In the genomic region with DNA sequence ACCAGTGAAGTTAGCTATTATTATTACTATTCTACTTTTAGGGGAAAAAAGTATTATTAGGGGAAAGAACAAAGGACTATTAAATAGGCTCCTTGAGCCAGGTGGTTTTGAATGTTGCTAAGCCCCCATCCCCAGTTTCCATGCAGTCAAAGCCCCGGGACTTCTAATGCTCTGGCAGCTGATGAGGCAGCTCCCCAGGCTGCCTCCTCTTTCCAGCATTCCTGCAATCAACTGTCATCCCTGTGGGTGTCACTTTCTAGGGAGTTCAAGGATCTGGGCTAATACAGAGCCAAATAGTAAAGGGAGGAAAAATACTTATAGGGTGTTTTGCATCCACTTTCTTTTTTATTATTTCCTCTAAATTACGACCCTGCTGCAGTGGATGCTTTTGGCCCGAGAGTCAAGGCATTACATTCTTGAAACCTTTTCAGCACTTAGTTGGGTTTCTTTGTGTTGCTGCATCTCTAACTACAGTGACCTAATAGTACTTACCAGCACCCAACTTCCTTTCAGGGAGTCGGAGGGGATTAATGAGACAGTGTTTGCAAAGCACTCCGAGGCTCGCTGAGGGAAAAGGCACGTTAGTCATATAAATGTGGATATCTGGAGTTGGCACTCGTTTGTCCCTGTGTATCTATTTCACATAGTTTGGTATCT, we compare ENCODE assay signal across 16 cellular contexts.
"Had no signal": no experiment of that assay in that cellular context is flagged by ENCODE, and none has a peak within 500 bp of the region (broad histone marks: within the 10 kb centered on the region; RNA-seq: fewer than 3 reads in every experiment).

No MANE protein-coding gene starts in this region.

- H3K27ac ChIP-seq: colonic mucosa, heart left ventricle, lower lobe of right lung, right lobe of liver, upper lobe of left lung had no signal

- H3K4me3 ChIP-seq: colonic mucosa, heart left ventricle, lower lobe of right lung, right lobe of liver, upper lobe of left lung had no signal

- H3K36me3 Mint-ChIP-seq: activated naive CD8-positive, alpha-beta T cell; naive thymus-derived CD4-positive, alpha-beta T cell had no signal

- H3K4me1 Mint-ChIP-seq: activated CD4-positive, alpha-beta memory T cell treated with anti-CD3 and anti-CD28 coated beads, Interleukin-2, amount 10 ng/mL, durations not matched to agents 7 days and 5 days; naive thymus-derived CD4-positive, alpha-beta T cell had no signal

- H3K4me3 Mint-ChIP-seq: activated CD4-positive, alpha-beta memory T cell treated with anti-CD3 and anti-CD28 coated beads, Interleukin-2, amount 10 ng/mL, durations not matched to agents 7 days and 5 days; activated naive CD8-positive, alpha-beta T cell; naive thymus-derived CD4-positive, alpha-beta T cell; stimulated activated naive CD8-positive, alpha-beta T cell treated with anti-CD3 and anti-CD28 coated beads, Interleukin-15, Interleukin-2, amounts not matched to agents 100 ng/mL and 50 ng/mL, for 24 hours had no signal

- H3K36me3 ChIP-seq: colonic mucosa, heart left ventricle, lower lobe of right lung, right lobe of liver, upper lobe of left lung had no signal

- H3K27me3 ChIP-seq: colonic mucosa, right lobe of liver, upper lobe of left lung had no signal

- H3K4me1 ChIP-seq: colonic mucosa, lower lobe of right lung, right lobe of liver, upper lobe of left lung had no signal

- H3K9me3 ChIP-seq: colonic mucosa, heart left ventricle, lower lobe of right lung, right lobe of liver, upper lobe of left lung had no signal

- H3K27ac Mint-ChIP-seq: activated CD4-positive, alpha-beta memory T cell treated with anti-CD3 and anti-CD28 coated beads, Interleukin-2, amount 10 ng/mL, durations not matched to agents 7 days and 5 days; activated naive CD8-positive, alpha-beta T cell; naive thymus-derived CD4-positive, alpha-beta T cell; progenitor cell of endocrine pancreas; stimulated activated naive CD8-positive, alpha-beta T cell treated with anti-CD3 and anti-CD28 coated beads, Interleukin-15, Interleukin-2, amounts not matched to agents 100 ng/mL and 50 ng/mL, for 24 hours had no signal

- DNase-seq: activated CD4-positive, alpha-beta memory T cell treated with anti-CD3 and anti-CD28 coated beads, Interleukin-2, amount 10 ng/mL, durations not matched to agents 7 days and 5 days; activated gamma-delta T cell; activated T-cell treated with anti-CD3 and anti-CD28 coated beads, Interleukin-2, amount 50 U/mL, for 48 hours; colonic mucosa; effector CD4-positive, alpha-beta T cell; heart left ventricle; kidney glomerular epithelial cell; lower lobe of right lung; naive thymus-derived CD4-positive, alpha-beta T cell; right lobe of liver; stimulated activated CD4-positive, alpha-beta T cell treated with anti-CD3 and anti-CD28 coated beads, Interleukin-2, amount 100 ng/mL, for 48 hours; T-helper 9 cell; upper lobe of left lung had no signal

- ATAC-seq: heart left ventricle; lower lobe of right lung; naive thymus-derived CD4-positive, alpha-beta T cell; right lobe of liver had no signal

- H3K9me3 Mint-ChIP-seq: activated CD4-positive, alpha-beta memory T cell treated with anti-CD3 and anti-CD28 coated beads, Interleukin-2, amount 10 ng/mL, durations not matched to agents 7 days and 5 days; stimulated activated naive CD8-positive, alpha-beta T cell treated with anti-CD3 and anti-CD28 coated beads, Interleukin-15, Interleukin-2, amounts not matched to agents 100 ng/mL and 50 ng/mL, for 24 hours had no signal
